Comparison of ENCODE assay signal across 21 cellular contexts in the genomic region with DNA sequence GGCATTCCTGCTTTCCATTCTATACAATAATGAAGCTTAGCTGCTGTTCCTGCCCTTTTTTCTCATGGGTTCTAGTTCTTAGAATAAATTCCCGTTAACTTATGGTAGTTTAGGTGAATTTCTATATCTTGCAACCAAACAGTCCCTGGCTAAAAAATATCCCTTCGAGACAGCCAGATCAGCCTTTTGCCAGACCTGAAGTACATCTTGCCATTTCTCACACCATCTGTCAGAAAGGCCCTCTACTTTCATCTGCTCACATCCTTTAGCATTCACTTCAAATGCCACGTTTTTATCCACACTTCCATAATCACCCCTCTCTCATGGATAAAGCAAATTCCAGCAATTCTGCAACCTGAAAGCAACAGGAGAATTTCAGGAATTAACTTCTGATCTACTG.
A peak's percentile ranks its signal among the peaks of the same experiment; 100 is the strongest.
DNase-seq lines count a peak whose midpoint lies in the region; TF ChIP-seq lines count a peak whose summit lies in the region.
"Had no signal": no experiment of that assay in that cellular context is flagged by ENCODE, and none has a peak within 500 bp of the region (broad histone marks: within the 10 kb centered on the region; RNA-seq: fewer than 3 reads in every experiment).

No MANE protein-coding gene starts in this region.

- intact Hi-C loops in uterus (cut with DNase I; ENCODE audit: low total_unique reads) = no loop called here

- DNase-seq in DMS 273 (lab: John Stamatoyannopoulos, UW; ENCODE audit: unreplicated experiment) (peak; percentile 14), DMS 273 treated with DMSO at 0.1 percent for 48 hours (lab: John Stamatoyannopoulos, UW) (no peak), NCI-H524 treated with DMSO at 0.1 percent for 48 hours (lab: John Stamatoyannopoulos, UW) (peak; percentile 30), cerebellar cortex (ENCODE audit: low spot score) (peak; percentile 56), uterus (no peak), NCI-H187 (lab: John Stamatoyannopoulos, UW) (no peak), amygdala (lab: John Stamatoyannopoulos, UW) (no peak)
- DNase-seq in stimulated activated CD4-positive, alpha-beta T cell treated with anti-CD3 and anti-CD28 coated beads, Interleukin-4, amount 100 ng/mL, for 24 hours = no peak
- DNase-seq: AML-193; BE2C; CD4-positive, alpha-beta T cell; CD8-positive, alpha-beta memory T cell; DMS153; DND-41; GDM1; GM23248; H7; HCEC 1CT had no signal

- no peaks in the 10 kb centered on the region for H3K27me3 ChIP-seq in uterus
- H3K27me3 ChIP-seq: BE2C; BLaER1 treated with 17β-estradiol and CSF1 and Interleukin-3, amounts not matched to agents 10 nM and 100 nM had no signal

- H3K36me3 ChIP-seq in uterus = no peaks in the 10 kb centered on the region
- H3K36me3 ChIP-seq: BE2C; BLaER1 treated with 17β-estradiol and CSF1 and Interleukin-3, amounts not matched to agents 10 nM and 100 nM had no signal

- TF ChIP-seq CTCF in uterus (IDR thresholded peaks at IDR 0.05) = no peak

- H3K4me1 ChIP-seq in uterus = peaks cover 0 to 9% of the 10 kb centered on the region in 2 donors

- no peaks in the 10 kb centered on the region for H3K9me3 ChIP-seq in uterus
- H3K9me3 ChIP-seq: BE2C; BLaER1 treated with 17β-estradiol and CSF1 and Interleukin-3, amounts not matched to agents 10 nM and 100 nM had no signal

- H3K4me3 ChIP-seq in uterus = no peak overlapping the region
- H3K4me3 ChIP-seq: BLaER1 treated with 17β-estradiol and CSF1 and Interleukin-3, amounts not matched to agents 10 nM and 100 nM; GM12878; GM23248 had no signal

- peak overlapping the region; percentile 28 to 81 for H3K27ac ChIP-seq in uterus
- H3K27ac ChIP-seq: 22Rv1; BLaER1 treated with 17β-estradiol and CSF1 and Interleukin-3, amounts not matched to agents 10 nM and 100 nM; GM23248 had no signal

- TF ChIP-seq POLR2A in uterus (IDR thresholded peaks at IDR 0.05) = no peak

Comparison
In these comparisons a context has a peak if more than half of its experiments do, and no peak if none do; other contexts are left out.
1. DNase-seq: peak in DMS 273 (single experiment), NCI-H524 treated with DMSO at 0.1 percent for 48 hours (single experiment) and cerebellar cortex (single experiment); none in DMS 273 treated with DMSO at 0.1 percent for 48 hours (single experiment), uterus (0 of 2), stimulated activated CD4-positive, alpha-beta T cell treated with anti-CD3 and anti-CD28 coated beads, Interleukin-4, amount 100 ng/mL, for 24 hours (single experiment), NCI-H187 (0 of 2) and amygdala (0 of 56).